Comparison of ENCODE assay signal across 15 cellular contexts in the genomic region with DNA sequence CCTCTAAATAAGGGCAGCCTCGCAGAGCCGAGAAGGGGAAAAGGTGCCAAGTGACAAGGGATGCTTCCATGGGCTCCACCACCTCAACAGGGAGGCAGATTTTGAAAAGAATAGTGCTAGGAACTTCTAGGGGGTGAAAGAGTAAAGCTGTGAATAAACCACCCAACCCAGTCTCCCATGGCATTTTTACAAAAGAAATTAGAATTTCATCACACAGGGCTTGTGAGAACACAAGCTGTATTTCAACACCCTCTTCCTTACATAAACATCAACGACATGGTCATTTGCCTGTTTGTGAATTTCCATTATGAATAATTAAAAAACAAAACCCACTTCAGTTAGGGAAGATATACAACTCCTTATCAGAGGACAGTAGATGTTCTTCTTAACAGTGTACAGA.
"Had no signal": no experiment of that assay in that cellular context is flagged by ENCODE, and none has a peak within 500 bp of the region (broad histone marks: within the 10 kb centered on the region; RNA-seq: fewer than 3 reads in every experiment).

No MANE protein-coding gene starts in this region.

- H3K27ac ChIP-seq: left lung, SJSA1 had no signal

- ATAC-seq: activated CD8-positive, alpha-beta memory T cell treated with anti-CD3 and anti-CD28 coated beads, Interleukin-2, amount 10 ng/mL, durations not matched to agents 7 days and 5 days; activated T-cell treated with anti-CD3 and anti-CD28 coated beads, Interleukin-2, amount 50 U/mL, for 4 hours; left lung had no signal

- H3K4me3 ChIP-seq: ascending aorta, left lung, SJSA1, skin epidermis had no signal

- H3K36me3 ChIP-seq: ascending aorta, left lung, SJSA1 had no signal

- H3K9me3 ChIP-seq: ascending aorta, left lung, SJSA1 had no signal

- DNase-seq: activated CD4-positive, alpha-beta T cell treated with anti-CD3 and anti-CD28 coated beads for 1 hour; activated CD4-positive, alpha-beta T cell treated with anti-CD3 and anti-CD28 coated beads, Interleukin-2, amount 50 U/mL, for 48 hours; activated CD8-positive, alpha-beta memory T cell treated with anti-CD3 and anti-CD28 coated beads, Interleukin-2, amount 10 ng/mL, durations not matched to agents 7 days and 5 days; activated gamma-delta T cell; activated naive CD8-positive, alpha-beta T cell treated with anti-CD3 and anti-CD28 coated beads, Interleukin-2, amount 10 ng/mL, durations not matched to agents 7 days and 5 days; activated T-cell treated with anti-CD3 and anti-CD28 coated beads, Interleukin-2, amount 50 U/mL, for 4 hours; effector CD8-positive, alpha-beta T cell; head of caudate nucleus; islet precursor cell; left lung; substantia nigra; SW 1271 had no signal

- H3K27me3 ChIP-seq: ascending aorta, left lung, SJSA1 had no signal

- H3K4me1 ChIP-seq: ascending aorta, left lung, SJSA1 had no signal
